ENCODE assay signal across 1 cellular context in the genomic region with DNA sequence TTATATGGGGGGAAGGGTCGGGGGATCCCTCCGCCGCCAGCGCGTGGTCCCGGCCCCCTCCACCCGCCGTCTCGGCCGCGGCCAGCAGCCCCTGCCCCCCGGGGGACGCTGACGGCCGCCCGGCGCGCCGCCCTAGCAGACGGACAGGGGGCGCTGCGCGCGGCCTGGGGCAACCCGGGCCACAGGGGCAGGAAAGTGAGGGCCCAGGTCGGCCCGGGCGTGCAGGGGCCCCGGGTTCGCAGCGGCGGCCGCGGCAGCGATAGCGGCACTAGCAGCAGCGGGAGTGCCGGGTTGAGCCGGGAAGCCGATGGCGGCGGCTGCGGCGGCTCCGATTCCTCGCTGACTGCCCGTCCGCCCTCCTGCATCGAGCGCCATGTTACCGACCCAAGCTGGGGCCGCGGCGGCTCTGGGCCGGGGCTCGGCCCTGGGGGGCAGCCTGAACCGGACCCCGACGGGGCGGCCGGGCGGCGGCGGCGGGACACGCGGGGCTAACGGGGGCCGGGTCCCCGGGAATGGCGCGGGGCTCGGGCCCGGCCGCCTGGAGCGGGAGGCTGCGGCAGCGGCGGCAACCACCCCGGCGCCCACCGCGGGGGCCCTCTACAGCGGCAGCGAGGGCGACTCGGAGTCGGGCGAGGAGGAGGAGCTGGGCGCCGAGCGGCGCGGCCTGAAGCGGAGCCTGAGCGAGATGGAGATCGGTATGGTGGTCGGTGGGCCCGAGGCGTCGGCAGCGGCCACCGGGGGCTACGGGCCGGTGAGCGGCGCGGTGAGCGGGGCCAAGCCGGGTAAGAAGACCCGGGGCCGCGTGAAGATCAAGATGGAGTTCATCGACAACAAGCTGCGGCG.
TF ChIP-seq lines count a peak whose summit lies in the region.

No MANE protein-coding gene starts in this region.

TF ChIP-seq in K562, 482 proteins besides CTCF, POLR2A, EP300 and RAD21 (continued from another document and continues in another):
- TF ChIP-seq, protein P1, sequence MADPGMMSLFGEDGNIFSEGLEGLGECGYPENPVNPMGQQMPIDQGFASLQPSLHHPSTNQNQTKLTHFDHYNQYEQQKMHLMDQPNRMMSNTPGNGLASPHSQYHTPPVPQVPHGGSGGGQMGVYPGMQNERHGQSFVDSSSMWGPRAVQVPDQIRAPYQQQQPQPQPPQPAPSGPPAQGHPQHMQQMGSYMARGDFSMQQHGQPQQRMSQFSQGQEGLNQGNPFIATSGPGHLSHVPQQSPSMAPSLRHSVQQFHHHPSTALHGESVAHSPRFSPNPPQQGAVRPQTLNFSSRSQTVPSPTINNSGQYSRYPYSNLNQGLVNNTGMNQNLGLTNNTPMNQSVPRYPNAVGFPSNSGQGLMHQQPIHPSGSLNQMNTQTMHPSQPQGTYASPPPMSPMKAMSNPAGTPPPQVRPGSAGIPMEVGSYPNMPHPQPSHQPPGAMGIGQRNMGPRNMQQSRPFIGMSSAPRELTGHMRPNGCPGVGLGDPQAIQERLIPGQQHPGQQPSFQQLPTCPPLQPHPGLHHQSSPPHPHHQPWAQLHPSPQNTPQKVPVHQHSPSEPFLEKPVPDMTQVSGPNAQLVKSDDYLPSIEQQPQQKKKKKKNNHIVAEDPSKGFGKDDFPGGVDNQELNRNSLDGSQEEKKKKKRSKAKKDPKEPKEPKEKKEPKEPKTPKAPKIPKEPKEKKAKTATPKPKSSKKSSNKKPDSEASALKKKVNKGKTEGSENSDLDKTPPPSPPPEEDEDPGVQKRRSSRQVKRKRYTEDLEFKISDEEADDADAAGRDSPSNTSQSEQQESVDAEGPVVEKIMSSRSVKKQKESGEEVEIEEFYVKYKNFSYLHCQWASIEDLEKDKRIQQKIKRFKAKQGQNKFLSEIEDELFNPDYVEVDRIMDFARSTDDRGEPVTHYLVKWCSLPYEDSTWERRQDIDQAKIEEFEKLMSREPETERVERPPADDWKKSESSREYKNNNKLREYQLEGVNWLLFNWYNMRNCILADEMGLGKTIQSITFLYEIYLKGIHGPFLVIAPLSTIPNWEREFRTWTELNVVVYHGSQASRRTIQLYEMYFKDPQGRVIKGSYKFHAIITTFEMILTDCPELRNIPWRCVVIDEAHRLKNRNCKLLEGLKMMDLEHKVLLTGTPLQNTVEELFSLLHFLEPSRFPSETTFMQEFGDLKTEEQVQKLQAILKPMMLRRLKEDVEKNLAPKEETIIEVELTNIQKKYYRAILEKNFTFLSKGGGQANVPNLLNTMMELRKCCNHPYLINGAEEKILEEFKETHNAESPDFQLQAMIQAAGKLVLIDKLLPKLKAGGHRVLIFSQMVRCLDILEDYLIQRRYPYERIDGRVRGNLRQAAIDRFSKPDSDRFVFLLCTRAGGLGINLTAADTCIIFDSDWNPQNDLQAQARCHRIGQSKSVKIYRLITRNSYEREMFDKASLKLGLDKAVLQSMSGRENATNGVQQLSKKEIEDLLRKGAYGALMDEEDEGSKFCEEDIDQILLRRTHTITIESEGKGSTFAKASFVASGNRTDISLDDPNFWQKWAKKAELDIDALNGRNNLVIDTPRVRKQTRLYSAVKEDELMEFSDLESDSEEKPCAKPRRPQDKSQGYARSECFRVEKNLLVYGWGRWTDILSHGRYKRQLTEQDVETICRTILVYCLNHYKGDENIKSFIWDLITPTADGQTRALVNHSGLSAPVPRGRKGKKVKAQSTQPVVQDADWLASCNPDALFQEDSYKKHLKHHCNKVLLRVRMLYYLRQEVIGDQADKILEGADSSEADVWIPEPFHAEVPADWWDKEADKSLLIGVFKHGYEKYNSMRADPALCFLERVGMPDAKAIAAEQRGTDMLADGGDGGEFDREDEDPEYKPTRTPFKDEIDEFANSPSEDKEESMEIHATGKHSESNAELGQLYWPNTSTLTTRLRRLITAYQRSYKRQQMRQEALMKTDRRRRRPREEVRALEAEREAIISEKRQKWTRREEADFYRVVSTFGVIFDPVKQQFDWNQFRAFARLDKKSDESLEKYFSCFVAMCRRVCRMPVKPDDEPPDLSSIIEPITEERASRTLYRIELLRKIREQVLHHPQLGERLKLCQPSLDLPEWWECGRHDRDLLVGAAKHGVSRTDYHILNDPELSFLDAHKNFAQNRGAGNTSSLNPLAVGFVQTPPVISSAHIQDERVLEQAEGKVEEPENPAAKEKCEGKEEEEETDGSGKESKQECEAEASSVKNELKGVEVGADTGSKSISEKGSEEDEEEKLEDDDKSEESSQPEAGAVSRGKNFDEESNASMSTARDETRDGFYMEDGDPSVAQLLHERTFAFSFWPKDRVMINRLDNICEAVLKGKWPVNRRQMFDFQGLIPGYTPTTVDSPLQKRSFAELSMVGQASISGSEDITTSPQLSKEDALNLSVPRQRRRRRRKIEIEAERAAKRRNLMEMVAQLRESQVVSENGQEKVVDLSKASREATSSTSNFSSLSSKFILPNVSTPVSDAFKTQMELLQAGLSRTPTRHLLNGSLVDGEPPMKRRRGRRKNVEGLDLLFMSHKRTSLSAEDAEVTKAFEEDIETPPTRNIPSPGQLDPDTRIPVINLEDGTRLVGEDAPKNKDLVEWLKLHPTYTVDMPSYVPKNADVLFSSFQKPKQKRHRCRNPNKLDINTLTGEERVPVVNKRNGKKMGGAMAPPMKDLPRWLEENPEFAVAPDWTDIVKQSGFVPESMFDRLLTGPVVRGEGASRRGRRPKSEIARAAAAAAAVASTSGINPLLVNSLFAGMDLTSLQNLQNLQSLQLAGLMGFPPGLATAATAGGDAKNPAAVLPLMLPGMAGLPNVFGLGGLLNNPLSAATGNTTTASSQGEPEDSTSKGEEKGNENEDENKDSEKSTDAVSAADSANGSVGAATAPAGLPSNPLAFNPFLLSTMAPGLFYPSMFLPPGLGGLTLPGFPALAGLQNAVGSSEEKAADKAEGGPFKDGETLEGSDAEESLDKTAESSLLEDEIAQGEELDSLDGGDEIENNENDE (IDR thresholded peaks at IDR 0.05; ENCODE audit: low read depth, low read length): no peak
- TF ChIP-seq ZNF354B (CRISPR knock-in tag; IDR thresholded peaks at IDR 0.05): no peak
- peak; percentile 9 to 88; a peak in 3 of 4 replicates for TF ChIP-seq SIN3A (IDR thresholded peaks at IDR 0.05; ENCODE audit: borderline replicate concordance in 2 of 2, control insufficient read depth in 1 of 2, low read depth in 2 of 2, low read length in 2 of 2)
- TF ChIP-seq ZBTB1 (CRISPR knock-in tag; IDR thresholded peaks at IDR 0.05; ENCODE audit: borderline replicate concordance, low read depth): peak; percentile 80
- TF ChIP-seq ZNF133 (CRISPR knock-in tag; IDR thresholded peaks at IDR 0.05): no peak
- TF ChIP-seq BDP1 (IDR thresholded peaks at IDR 0.05; ENCODE audit: insufficient read depth, insufficient read length): no peak
- peak; percentile 71; the same call in 1 of the 2 replicates for TF ChIP-seq SLC30A9 (CRISPR knock-in tag; IDR thresholded peaks at IDR 0.05)
- TF ChIP-seq RBM15 (IDR thresholded peaks at IDR 0.05; ENCODE audit: insufficient read depth, low read length): no peak
- TF ChIP-seq, protein P2, sequence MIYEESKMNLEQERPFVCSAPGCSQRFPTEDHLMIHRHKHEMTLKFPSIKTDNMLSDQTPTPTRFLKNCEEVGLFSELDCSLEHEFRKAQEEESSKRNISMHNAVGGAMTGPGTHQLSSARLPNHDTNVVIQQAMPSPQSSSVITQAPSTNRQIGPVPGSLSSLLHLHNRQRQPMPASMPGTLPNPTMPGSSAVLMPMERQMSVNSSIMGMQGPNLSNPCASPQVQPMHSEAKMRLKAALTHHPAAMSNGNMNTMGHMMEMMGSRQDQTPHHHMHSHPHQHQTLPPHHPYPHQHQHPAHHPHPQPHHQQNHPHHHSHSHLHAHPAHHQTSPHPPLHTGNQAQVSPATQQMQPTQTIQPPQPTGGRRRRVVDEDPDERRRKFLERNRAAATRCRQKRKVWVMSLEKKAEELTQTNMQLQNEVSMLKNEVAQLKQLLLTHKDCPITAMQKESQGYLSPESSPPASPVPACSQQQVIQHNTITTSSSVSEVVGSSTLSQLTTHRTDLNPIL (CRISPR knock-in tag; IDR thresholded peaks at IDR 0.05): no peak
- no peak for TF ChIP-seq MAFF (IDR thresholded peaks at IDR 0.05; ENCODE audit: low read length)
- TF ChIP-seq HNRNPL (IDR thresholded peaks at IDR 0.05; ENCODE audit: low read depth, low read length): peak; percentile 89
- TF ChIP-seq, protein P3, sequence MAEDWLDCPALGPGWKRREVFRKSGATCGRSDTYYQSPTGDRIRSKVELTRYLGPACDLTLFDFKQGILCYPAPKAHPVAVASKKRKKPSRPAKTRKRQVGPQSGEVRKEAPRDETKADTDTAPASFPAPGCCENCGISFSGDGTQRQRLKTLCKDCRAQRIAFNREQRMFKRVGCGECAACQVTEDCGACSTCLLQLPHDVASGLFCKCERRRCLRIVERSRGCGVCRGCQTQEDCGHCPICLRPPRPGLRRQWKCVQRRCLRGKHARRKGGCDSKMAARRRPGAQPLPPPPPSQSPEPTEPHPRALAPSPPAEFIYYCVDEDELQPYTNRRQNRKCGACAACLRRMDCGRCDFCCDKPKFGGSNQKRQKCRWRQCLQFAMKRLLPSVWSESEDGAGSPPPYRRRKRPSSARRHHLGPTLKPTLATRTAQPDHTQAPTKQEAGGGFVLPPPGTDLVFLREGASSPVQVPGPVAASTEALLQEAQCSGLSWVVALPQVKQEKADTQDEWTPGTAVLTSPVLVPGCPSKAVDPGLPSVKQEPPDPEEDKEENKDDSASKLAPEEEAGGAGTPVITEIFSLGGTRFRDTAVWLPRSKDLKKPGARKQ (CRISPR knock-in tag; IDR thresholded peaks at IDR 0.05): no peak
- TF ChIP-seq, protein P4, sequence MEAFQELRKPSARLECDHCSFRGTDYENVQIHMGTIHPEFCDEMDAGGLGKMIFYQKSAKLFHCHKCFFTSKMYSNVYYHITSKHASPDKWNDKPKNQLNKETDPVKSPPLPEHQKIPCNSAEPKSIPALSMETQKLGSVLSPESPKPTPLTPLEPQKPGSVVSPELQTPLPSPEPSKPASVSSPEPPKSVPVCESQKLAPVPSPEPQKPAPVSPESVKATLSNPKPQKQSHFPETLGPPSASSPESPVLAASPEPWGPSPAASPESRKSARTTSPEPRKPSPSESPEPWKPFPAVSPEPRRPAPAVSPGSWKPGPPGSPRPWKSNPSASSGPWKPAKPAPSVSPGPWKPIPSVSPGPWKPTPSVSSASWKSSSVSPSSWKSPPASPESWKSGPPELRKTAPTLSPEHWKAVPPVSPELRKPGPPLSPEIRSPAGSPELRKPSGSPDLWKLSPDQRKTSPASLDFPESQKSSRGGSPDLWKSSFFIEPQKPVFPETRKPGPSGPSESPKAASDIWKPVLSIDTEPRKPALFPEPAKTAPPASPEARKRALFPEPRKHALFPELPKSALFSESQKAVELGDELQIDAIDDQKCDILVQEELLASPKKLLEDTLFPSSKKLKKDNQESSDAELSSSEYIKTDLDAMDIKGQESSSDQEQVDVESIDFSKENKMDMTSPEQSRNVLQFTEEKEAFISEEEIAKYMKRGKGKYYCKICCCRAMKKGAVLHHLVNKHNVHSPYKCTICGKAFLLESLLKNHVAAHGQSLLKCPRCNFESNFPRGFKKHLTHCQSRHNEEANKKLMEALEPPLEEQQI (IDR thresholded peaks at IDR 0.05): no peak
- TF ChIP-seq, protein P5, sequence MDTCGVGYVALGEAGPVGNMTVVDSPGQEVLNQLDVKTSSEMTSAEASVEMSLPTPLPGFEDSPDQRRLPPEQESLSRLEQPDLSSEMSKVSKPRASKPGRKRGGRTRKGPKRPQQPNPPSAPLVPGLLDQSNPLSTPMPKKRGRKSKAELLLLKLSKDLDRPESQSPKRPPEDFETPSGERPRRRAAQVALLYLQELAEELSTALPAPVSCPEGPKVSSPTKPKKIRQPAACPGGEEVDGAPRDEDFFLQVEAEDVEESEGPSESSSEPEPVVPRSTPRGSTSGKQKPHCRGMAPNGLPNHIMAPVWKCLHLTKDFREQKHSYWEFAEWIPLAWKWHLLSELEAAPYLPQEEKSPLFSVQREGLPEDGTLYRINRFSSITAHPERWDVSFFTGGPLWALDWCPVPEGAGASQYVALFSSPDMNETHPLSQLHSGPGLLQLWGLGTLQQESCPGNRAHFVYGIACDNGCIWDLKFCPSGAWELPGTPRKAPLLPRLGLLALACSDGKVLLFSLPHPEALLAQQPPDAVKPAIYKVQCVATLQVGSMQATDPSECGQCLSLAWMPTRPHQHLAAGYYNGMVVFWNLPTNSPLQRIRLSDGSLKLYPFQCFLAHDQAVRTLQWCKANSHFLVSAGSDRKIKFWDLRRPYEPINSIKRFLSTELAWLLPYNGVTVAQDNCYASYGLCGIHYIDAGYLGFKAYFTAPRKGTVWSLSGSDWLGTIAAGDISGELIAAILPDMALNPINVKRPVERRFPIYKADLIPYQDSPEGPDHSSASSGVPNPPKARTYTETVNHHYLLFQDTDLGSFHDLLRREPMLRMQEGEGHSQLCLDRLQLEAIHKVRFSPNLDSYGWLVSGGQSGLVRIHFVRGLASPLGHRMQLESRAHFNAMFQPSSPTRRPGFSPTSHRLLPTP (IDR thresholded peaks at IDR 0.05; ENCODE audit: borderline replicate concordance, extremely low read depth, insufficient read length): no peak
- TF ChIP-seq KLF1 (tag; IDR thresholded peaks at IDR 0.05): peak; percentile 14; the same call in 1 of the 2 replicates
- peak in 1 of 2 experiments; percentile 59; a peak in 1 of 4 replicates for TF ChIP-seq TBL1XR1 (IDR thresholded peaks at IDR 0.05; ENCODE audit: low read length in 2 of 2)
- TF ChIP-seq POU5F1 (IDR thresholded peaks at IDR 0.05; ENCODE audit: borderline replicate concordance, low read depth, low read length, partially characterized antibody): no peak
- TF ChIP-seq ZNF197 (CRISPR knock-in tag; IDR thresholded peaks at IDR 0.05; ENCODE audit: low read depth): no peak
- TF ChIP-seq FOSL1 (tag; conservative IDR thresholded peaks at IDR 0.05): peak; percentile 71
- TF ChIP-seq ZBTB7A (IDR thresholded peaks at IDR 0.05; ENCODE audit: borderline replicate concordance, control insufficient read depth, low read depth, low read length): peak; percentile 100
- TF ChIP-seq TFAM (CRISPR knock-in tag; conservative IDR thresholded peaks at IDR 0.05): no peak
- no peak for TF ChIP-seq SMARCA5 (IDR thresholded peaks at IDR 0.05)
- TF ChIP-seq, protein P6, sequence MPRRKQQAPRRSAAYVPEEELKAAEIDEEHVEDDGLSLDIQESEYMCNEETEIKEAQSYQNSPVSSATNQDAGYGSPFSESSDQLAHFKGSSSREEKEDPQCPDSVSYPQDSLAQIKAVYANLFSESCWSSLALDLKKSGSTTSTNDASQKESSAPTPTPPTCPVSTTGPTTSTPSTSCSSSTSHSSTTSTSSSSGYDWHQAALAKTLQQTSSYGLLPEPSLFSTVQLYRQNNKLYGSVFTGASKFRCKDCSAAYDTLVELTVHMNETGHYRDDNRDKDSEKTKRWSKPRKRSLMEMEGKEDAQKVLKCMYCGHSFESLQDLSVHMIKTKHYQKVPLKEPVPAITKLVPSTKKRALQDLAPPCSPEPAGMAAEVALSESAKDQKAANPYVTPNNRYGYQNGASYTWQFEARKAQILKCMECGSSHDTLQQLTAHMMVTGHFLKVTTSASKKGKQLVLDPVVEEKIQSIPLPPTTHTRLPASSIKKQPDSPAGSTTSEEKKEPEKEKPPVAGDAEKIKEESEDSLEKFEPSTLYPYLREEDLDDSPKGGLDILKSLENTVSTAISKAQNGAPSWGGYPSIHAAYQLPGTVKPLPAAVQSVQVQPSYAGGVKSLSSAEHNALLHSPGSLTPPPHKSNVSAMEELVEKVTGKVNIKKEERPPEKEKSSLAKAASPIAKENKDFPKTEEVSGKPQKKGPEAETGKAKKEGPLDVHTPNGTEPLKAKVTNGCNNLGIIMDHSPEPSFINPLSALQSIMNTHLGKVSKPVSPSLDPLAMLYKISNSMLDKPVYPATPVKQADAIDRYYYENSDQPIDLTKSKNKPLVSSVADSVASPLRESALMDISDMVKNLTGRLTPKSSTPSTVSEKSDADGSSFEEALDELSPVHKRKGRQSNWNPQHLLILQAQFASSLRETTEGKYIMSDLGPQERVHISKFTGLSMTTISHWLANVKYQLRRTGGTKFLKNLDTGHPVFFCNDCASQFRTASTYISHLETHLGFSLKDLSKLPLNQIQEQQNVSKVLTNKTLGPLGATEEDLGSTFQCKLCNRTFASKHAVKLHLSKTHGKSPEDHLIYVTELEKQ (CRISPR knock-in tag; IDR thresholded peaks at IDR 0.05): no peak
